15 cellular contexts compared by ENCODE assay signal in genomic region chr2:158845869-158846268, GRCh38. TPM values are rescaled to one million over a fixed set of nuclear protein-coding genes. Genes with fewer than 3 reads are reported as not detected.
DNase-seq lines count a peak whose midpoint lies in the region; ATAC-seq and TF ChIP-seq lines count a peak whose summit lies in the region.
"Had no signal": no experiment of that assay in that cellular context is flagged by ENCODE, and none has a peak within 500 bp of the region (broad histone marks: within the 10 kb centered on the region; RNA-seq: fewer than 3 reads in every experiment).

No MANE protein-coding gene starts in this region.

- intact Hi-C loops in sciatic nerve (cut with DNase I) = no loop called here

- H3K4me1 Mint-ChIP-seq in activated naive CD8-positive, alpha-beta T cell treated with anti-CD3 and anti-CD28 coated beads for 36 hours = no peaks in the 10 kb centered on the region
- H3K4me1 Mint-ChIP-seq: immature natural killer cell had no signal

- peaks cover 7% of the 10 kb centered on the region for H3K27me3 Mint-ChIP-seq in activated naive CD8-positive, alpha-beta T cell treated with anti-CD3 and anti-CD28 coated beads for 36 hours
- H3K27me3 Mint-ChIP-seq: activated CD8-positive, alpha-beta T cell treated with anti-CD3 and anti-CD28 coated beads for 36 hours had no signal

- POLR2A ChIA-PET in HEK293T (lab: Yijun Ruan, JAX) = interaction anchor here (0.8 kb wide), 1 partner anchor 13 kb away, joined by 3 read pairs; no protein-coding TSS in a partner anchor

- CTCF ChIA-PET in HEK293T (lab: Yijun Ruan, JAX) = interaction anchor here (0.7 kb wide), 1 partner anchor 1209 kb away, joined by 3 read pairs; no protein-coding TSS in a partner anchor

- H3K36me3 Mint-ChIP-seq in activated naive CD8-positive, alpha-beta T cell treated with anti-CD3 and anti-CD28 coated beads for 36 hours = no peaks in the 10 kb centered on the region
- H3K36me3 Mint-ChIP-seq: immature natural killer cell had no signal

- no peaks in the 10 kb centered on the region for H3K9me3 Mint-ChIP-seq in activated naive CD8-positive, alpha-beta T cell treated with anti-CD3 and anti-CD28 coated beads for 36 hours
- H3K9me3 Mint-ChIP-seq: activated CD8-positive, alpha-beta T cell treated with anti-CD3 and anti-CD28 coated beads for 36 hours; immature natural killer cell had no signal

- no peak overlapping the region for H3K4me3 Mint-ChIP-seq in activated naive CD8-positive, alpha-beta T cell treated with anti-CD3 and anti-CD28 coated beads for 36 hours
- H3K4me3 Mint-ChIP-seq: activated CD8-positive, alpha-beta T cell treated with anti-CD3 and anti-CD28 coated beads for 36 hours; immature natural killer cell had no signal

- no peak overlapping the region for H3K27ac Mint-ChIP-seq in activated naive CD8-positive, alpha-beta T cell treated with anti-CD3 and anti-CD28 coated beads for 36 hours
- H3K27ac Mint-ChIP-seq: activated CD8-positive, alpha-beta T cell treated with anti-CD3 and anti-CD28 coated beads for 36 hours; immature natural killer cell had no signal

- DNase-seq in HEK293T (ENCODE audit: extremely low spot score) (peak; percentile 16), NCI-H345 (lab: John Stamatoyannopoulos, UW) (peak; percentile 45), dermis blood vessel endothelial cell (peak; percentile 82), sciatic nerve (ENCODE audit: low spot score) (no peak)
- no peak for DNase-seq in activated naive CD8-positive, alpha-beta T cell treated with anti-CD3 and anti-CD28 coated beads for 36 hours
- DNase-seq in effector CD4-positive, alpha-beta T cell = no peak
- DNase-seq: activated CD8-positive, alpha-beta T cell treated with anti-CD3 and anti-CD28 coated beads for 36 hours; activated gamma-delta T cell treated with Interleukin-2 at 50 U/mL for 16 hours; immature natural killer cell; NCI-H1436 treated with DMSO at 0.1 percent for 48 hours had no signal

- ATAC-seq in sciatic nerve (peak; percentile 41), HG03135 (IDR thresholded peaks at IDR 0.05; ENCODE audit: unreplicated experiment) (no peak), HG02623 (IDR thresholded peaks at IDR 0.05; ENCODE audit: unreplicated experiment) (no peak)
- ATAC-seq: activated CD8-positive, alpha-beta T cell treated with anti-CD3 and anti-CD28 coated beads for 36 hours; Panc1 had no signal

TF ChIP-seq in HEK293T, 16 proteins besides CTCF, POLR2A, EP300 and RAD21:
- TF ChIP-seq NFRKB (IDR thresholded peaks at IDR 0.05) = no peak
- TF ChIP-seq SUZ12 (IDR thresholded peaks at IDR 0.05) = no peak
- TF ChIP-seq BHLHE40 (IDR thresholded peaks at IDR 0.05; ENCODE audit: borderline replicate concordance) = no peak
- no peak for TF ChIP-seq L3MBTL2 (conservative IDR thresholded peaks at IDR 0.05)
- no peak for TF ChIP-seq FOXK2 (IDR thresholded peaks at IDR 0.05)
- TF ChIP-seq TARDBP (IDR thresholded peaks at IDR 0.05) = no peak
- no peak for TF ChIP-seq CTBP1 (IDR thresholded peaks at IDR 0.05; ENCODE audit: borderline replicate concordance)
- TF ChIP-seq ZNF384 (IDR thresholded peaks at IDR 0.05) = no peak
- no peak for TF ChIP-seq HDGF (IDR thresholded peaks at IDR 0.05; ENCODE audit: borderline replicate concordance)
- no peak for TF ChIP-seq FOXA1 (IDR thresholded peaks at IDR 0.05)
- no peak for TF ChIP-seq LEF1 (IDR thresholded peaks at IDR 0.05; ENCODE audit: borderline replicate concordance)
- no peak for TF ChIP-seq SP1 (IDR thresholded peaks at IDR 0.05)
- no peak for TF ChIP-seq ELF4 (IDR thresholded peaks at IDR 0.05)
- no peak for TF ChIP-seq FOXM1 (IDR thresholded peaks at IDR 0.05; ENCODE audit: borderline replicate concordance)
- TF ChIP-seq PKNOX1 (IDR thresholded peaks at IDR 0.05) = no peak

RNA-seq across cellular contexts. Expression of gene DAPL1, which starts 50.8 kb away (rescaled TPM):
- total RNA-seq in dermis blood vessel endothelial cell (not detected in 2 replicates), sciatic nerve (not detected)
- not detected for total RNA-seq in activated naive CD8-positive, alpha-beta T cell treated with anti-CD3 and anti-CD28 coated beads for 36 hours
- total RNA-seq: activated CD8-positive, alpha-beta T cell treated with anti-CD3 and anti-CD28 coated beads for 36 hours; HT1080; thoracic aorta had no signal

Comparison
In these comparisons a context has a peak if more than half of its experiments do, and no peak if none do; other contexts are left out.
1. DNase-seq: peak in HEK293T (single experiment), NCI-H345 (single experiment) and dermis blood vessel endothelial cell (single experiment); none in sciatic nerve (single experiment), activated naive CD8-positive, alpha-beta T cell treated with anti-CD3 and anti-CD28 coated beads for 36 hours (single experiment) and effector CD4-positive, alpha-beta T cell (single experiment).